In genomic region chr1:212310383-212310782, GRCh38 we compare ENCODE assay signal across 1 cellular context.
TF ChIP-seq lines count a peak whose summit lies in the region.

No MANE protein-coding gene starts in this region.

TF ChIP-seq in GM23338, 12 proteins besides CTCF, POLR2A, EP300 and RAD21 (continued from another document):
- TF ChIP-seq ZNF462 (CRISPR knock-in tag; IDR thresholded peaks at IDR 0.05), result no peak
- no peak for TF ChIP-seq STAT1 (IDR thresholded peaks at IDR 0.05; ENCODE audit: unreplicated experiment)
- no peak for TF ChIP-seq EZH2 (IDR thresholded peaks at IDR 0.05; ENCODE audit: low read depth, unreplicated experiment)
TF ChIP-seq in GM23338: peak in this region for 0.
